Comparison of ENCODE assay signal across 16 cellular contexts in genomic region chr5:175678074-175678473, GRCh38. TPM values are rescaled to one million over a fixed set of nuclear protein-coding genes. Genes with fewer than 3 reads are reported as not detected.
"Had no signal": no experiment of that assay in that cellular context is flagged by ENCODE, and none has a peak within 500 bp of the region (broad histone marks: within the 10 kb centered on the region; RNA-seq: fewer than 3 reads in every experiment).

No MANE protein-coding gene starts in this region.

- H3K36me3 ChIP-seq: ascending aorta, pancreas, tibial artery had no signal

- H3K9me3 Mint-ChIP-seq: activated CD4-positive, alpha-beta memory T cell treated with anti-CD3 and anti-CD28 coated beads, Interleukin-2, amount 10 ng/mL, durations not matched to agents 7 days and 5 days; activated naive CD4-positive, alpha-beta T cell treated with anti-CD3 and anti-CD28 coated beads, Interleukin-2, amount 50 U/mL, for 72 hours; neural crest cell had no signal

- DNase-seq: activated CD4-positive, alpha-beta memory T cell treated with anti-CD3 and anti-CD28 coated beads, Interleukin-2, amount 10 ng/mL, durations not matched to agents 7 days and 5 days; activated CD4-positive, alpha-beta T cell treated with anti-CD3 and anti-CD28 coated beads for 1 hour; foreskin keratinocyte; head of caudate nucleus; left lung; mesenchymal stem cell; pancreas; retina; stimulated activated CD4-positive, alpha-beta T cell treated with anti-CD3 and anti-CD28 coated beads, Interleukin-4, amount 100 ng/mL, for 4 hours; T-helper 9 cell; tibial artery had no signal

- H3K27me3 Mint-ChIP-seq: activated CD4-positive, alpha-beta memory T cell treated with anti-CD3 and anti-CD28 coated beads, Interleukin-2, amount 10 ng/mL, durations not matched to agents 7 days and 5 days had no signal

- H3K4me1 Mint-ChIP-seq: neural crest cell had no signal

- H3K27ac Mint-ChIP-seq: activated CD4-positive, alpha-beta memory T cell treated with anti-CD3 and anti-CD28 coated beads, Interleukin-2, amount 10 ng/mL, durations not matched to agents 7 days and 5 days; activated naive CD4-positive, alpha-beta T cell treated with anti-CD3 and anti-CD28 coated beads, Interleukin-2, amount 50 U/mL, for 72 hours had no signal

- H3K27ac ChIP-seq: ascending aorta, foreskin keratinocyte, pancreas, skin epidermis, tibial artery had no signal

- H3K27me3 ChIP-seq: ascending aorta, pancreas, tibial artery had no signal

- H3K4me1 ChIP-seq: foreskin keratinocyte had no signal

- H3K9me3 ChIP-seq: ascending aorta, left lung, pancreas, tibial artery had no signal

- H3K4me3 Mint-ChIP-seq: activated CD4-positive, alpha-beta memory T cell treated with anti-CD3 and anti-CD28 coated beads, Interleukin-2, amount 10 ng/mL, durations not matched to agents 7 days and 5 days; neural crest cell had no signal

- ATAC-seq: activated naive CD4-positive, alpha-beta T cell treated with anti-CD3 and anti-CD28 coated beads, Interleukin-2, amount 50 U/mL, for 72 hours; foreskin keratinocyte; left lung; pancreas had no signal

- H3K4me3 ChIP-seq: ascending aorta, left lung, pancreas, skin epidermis, tibial artery had no signal

RNA-seq across cellular contexts. Expression of gene HRH2, which starts 20.2 kb away (rescaled TPM):
- total RNA-seq: bronchial epithelial cell, foreskin keratinocyte had no signal
